ENCODE assay signal across 1 cellular context in genomic region chr10:61634711-61635110, GRCh38.
A peak's percentile ranks its signal among the peaks of the same experiment; 100 is the strongest.
TF ChIP-seq lines count a peak whose summit lies in the region.

No MANE protein-coding gene starts in this region.

TF ChIP-seq in IMR-90, 13 proteins besides CTCF, POLR2A, EP300 and RAD21:
- no peak for TF ChIP-seq SMC3 (IDR thresholded peaks at IDR 0.05; ENCODE audit: low read depth, low read length)
- TF ChIP-seq, protein P1, sequence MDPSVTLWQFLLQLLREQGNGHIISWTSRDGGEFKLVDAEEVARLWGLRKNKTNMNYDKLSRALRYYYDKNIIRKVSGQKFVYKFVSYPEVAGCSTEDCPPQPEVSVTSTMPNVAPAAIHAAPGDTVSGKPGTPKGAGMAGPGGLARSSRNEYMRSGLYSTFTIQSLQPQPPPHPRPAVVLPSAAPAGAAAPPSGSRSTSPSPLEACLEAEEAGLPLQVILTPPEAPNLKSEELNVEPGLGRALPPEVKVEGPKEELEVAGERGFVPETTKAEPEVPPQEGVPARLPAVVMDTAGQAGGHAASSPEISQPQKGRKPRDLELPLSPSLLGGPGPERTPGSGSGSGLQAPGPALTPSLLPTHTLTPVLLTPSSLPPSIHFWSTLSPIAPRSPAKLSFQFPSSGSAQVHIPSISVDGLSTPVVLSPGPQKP (IDR thresholded peaks at IDR 0.05; ENCODE audit: borderline replicate concordance, low read depth, low read length): no peak
- TF ChIP-seq CEBPB (IDR thresholded peaks at IDR 0.05; ENCODE audit: low read depth, low read length): peak; percentile 73
- no peak for TF ChIP-seq CHD1 (IDR thresholded peaks at IDR 0.05; ENCODE audit: low read depth, low read length)
